In genomic region chr2:27664622-27665363, GRCh38 we compare ENCODE assay signal across 9 cellular contexts. TPM values are rescaled to one million over a fixed set of nuclear protein-coding genes. Genes with fewer than 3 reads are reported as not detected.
DNase-seq lines count a peak whose midpoint lies in the region; ATAC-seq and TF ChIP-seq lines count a peak whose summit lies in the region.
"Had no signal": no experiment of that assay in that cellular context is flagged by ENCODE, and none has a peak within 500 bp of the region (broad histone marks: within the 10 kb centered on the region; RNA-seq: fewer than 3 reads in every experiment).

No MANE protein-coding gene starts in this region.

- peak overlapping the region in 3 of 10 donors; percentile 95 to 98 (median 97) for H3K27ac ChIP-seq in heart right ventricle
- no peak overlapping the region for H3K27ac ChIP-seq in mesenchymal stem cell (ENCODE audit: low read length, poor library complexity, severe bottlenecking)
- H3K27ac ChIP-seq in urinary bladder (ENCODE audit: low read depth), result no peak overlapping the region

- H2AK5ac ChIP-seq in mesenchymal stem cell (ENCODE audit: low read length, severe bottlenecking), result no peak overlapping the region

- DNase-seq in heart right ventricle (no peak), Right ventricle myocardium inferior (ENCODE audit: missing footprints) (no peak), astrocyte of the spinal cord (ENCODE audit: low read depth, low spot score) (no peak), mesenchymal stem cell (no peak), NCI-H2029 (lab: John Stamatoyannopoulos, UW) (no peak)
- DNase-seq: NCI-H1930 had no signal

- peak overlapping the region; percentile 80 to 98 (median 89) for H3K4me3 ChIP-seq in heart right ventricle
- H3K4me3 ChIP-seq in astrocyte of the spinal cord (ENCODE audit: low read depth, low read length), result peak overlapping the region; percentile 89
- H3K4me3 ChIP-seq in mesenchymal stem cell (ENCODE audit: insufficient read depth in 1 of 2, low read depth in 1 of 2, low read length in 2 of 2), result peak overlapping the region in 1 of 2 experiments; percentile 94
- H3K4me3 ChIP-seq in urinary bladder (ENCODE audit: low read depth, low read length), result peak overlapping the region; percentile 69

- H2BK120ac ChIP-seq in mesenchymal stem cell (ENCODE audit: low read depth, low read length), result peak overlapping the region; percentile 23

- WGBS in heart right ventricle, 2 donors, result 84 to 89% methylated on average over 16 of the region's 16 CpGs
- WGBS in mesenchymal stem cell, result 96% methylated on average over 14 of the region's 16 CpGs
- 83% methylated on average over 16 of the region's 16 CpGs for WGBS in urinary bladder

- H2AFZ ChIP-seq in mesenchymal stem cell (ENCODE audit: low read depth, low read length), result no peak overlapping the region

- no peak overlapping the region for H2BK12ac ChIP-seq in mesenchymal stem cell (ENCODE audit: low read length in 2 of 2)

- no peak overlapping the region for H4K91ac ChIP-seq in mesenchymal stem cell (ENCODE audit: low read length)

- H3K14ac ChIP-seq in mesenchymal stem cell (ENCODE audit: low read length in 2 of 2), result no peak overlapping the region

- no peaks in the 10 kb centered on the region for H3K9me3 ChIP-seq in heart right ventricle
- H3K9me3 ChIP-seq in mesenchymal stem cell (ENCODE audit: control insufficient read depth, low read length), result no peaks in the 10 kb centered on the region

- H3K4me1 ChIP-seq in heart right ventricle (peaks cover 0 to 49% (median 30%) of the 10 kb centered on the region in 9 donors), mesenchymal stem cell (ENCODE audit: control insufficient read depth, insufficient read depth, low read depth, low read length) (peaks cover 5% of the 10 kb centered on the region), urinary bladder (ENCODE audit: insufficient read depth) (no peaks in the 10 kb centered on the region)

- in situ Hi-C loops in astrocyte of the spinal cord (cut with HindIII; ENCODE audit: low sequenced_read_pairs), result no loop called here

- H3K79me1 ChIP-seq in mesenchymal stem cell (replicated peaks; ENCODE audit: low read length, poor library complexity, severe bottlenecking), result peaks cover 13% of the 10 kb centered on the region

- H3K36me3 ChIP-seq in heart right ventricle, result peaks cover 0 to 71% (median 47%) of the 10 kb centered on the region in 9 donors
- H3K36me3 ChIP-seq in mesenchymal stem cell (ENCODE audit: control insufficient read depth in 1 of 2, insufficient read depth in 2 of 2, low read depth in 1 of 2, low read length in 2 of 2), result peaks cover 13 to 56% of the 10 kb centered on the region in 2 experiments
- peaks cover 2% of the 10 kb centered on the region for H3K36me3 ChIP-seq in urinary bladder (ENCODE audit: insufficient read depth)

- intact Hi-C loops in heart right ventricle (cut with DNase I) (no loop called here), Right ventricle myocardium inferior (cut with DNase I) (no loop called here)

- H2BK15ac ChIP-seq in mesenchymal stem cell (ENCODE audit: low read depth, poor library complexity, severe bottlenecking), result no peak overlapping the region

- TF ChIP-seq CTCF in heart right ventricle (IDR thresholded peaks at IDR 0.05), result no peak
- no peak for TF ChIP-seq CTCF in astrocyte of the spinal cord (IDR thresholded peaks at IDR 0.05; ENCODE audit: low read depth, low read length)

- H3K4ac ChIP-seq in mesenchymal stem cell (ENCODE audit: low read depth in 1 of 2, low read length in 2 of 2), result no peak overlapping the region

- H3K27me3 ChIP-seq in heart right ventricle (no peaks in the 10 kb centered on the region), mesenchymal stem cell (ENCODE audit: control insufficient read depth in 1 of 2, insufficient read depth in 1 of 2, low read length in 2 of 2) (no peaks in the 10 kb centered on the region)

- ATAC-seq in heart right ventricle (no peak), Right ventricle myocardium inferior (no peak), GM18517 (IDR thresholded peaks at IDR 0.05; ENCODE audit: unreplicated experiment) (no peak), HG02678 (IDR thresholded peaks at IDR 0.05; ENCODE audit: unreplicated experiment) (no peak)

- no peak overlapping the region for H2BK5ac ChIP-seq in mesenchymal stem cell (ENCODE audit: low read depth, low read length, poor library complexity, severe bottlenecking)

- peak overlapping the region; percentile 97 for H3K9ac ChIP-seq in mesenchymal stem cell (ENCODE audit: low read length)

- peak overlapping the region; percentile 65 for H3K4me2 ChIP-seq in mesenchymal stem cell (ENCODE audit: low read length, poor library complexity, severe bottlenecking)

- no peak overlapping the region for H3K23ac ChIP-seq in mesenchymal stem cell (ENCODE audit: low read length in 2 of 2)

- peak overlapping the region; percentile 93 for H4K8ac ChIP-seq in mesenchymal stem cell (ENCODE audit: low read length)

- no peak overlapping the region for H3K18ac ChIP-seq in mesenchymal stem cell (ENCODE audit: low read depth in 1 of 2, low read length in 2 of 2)

RNA-seq across cellular contexts. Expression of gene SLC4A1AP, which starts 1.1 kb away (rescaled TPM):
- total RNA-seq in heart right ventricle, result 10 to 100 TPM; 19.1 to 28.7 (median 22.5) TPM
- 10 to 100 TPM; 11.0 to 20.8 TPM for polyA plus RNA-seq in heart right ventricle
- 20.6 TPM for total RNA-seq in Right ventricle myocardium inferior
- 21.1 TPM for polyA plus RNA-seq in mesenchymal stem cell (2013, experiment 1 of 2)
- polyA plus RNA-seq in mesenchymal stem cell (2013, experiment 2 of 2), result 20.7 TPM
- total RNA-seq in urinary bladder, result 22.6 TPM
- 16.3 TPM for polyA plus RNA-seq in urinary bladder

RNA-seq across cellular contexts. Expression of gene SUPT7L, which starts 1.4 kb away (rescaled TPM):
- total RNA-seq in heart right ventricle, result 10 to 100 TPM; 22.0 to 32.2 (median 26.0) TPM
- 10 to 100 TPM; 18.4 to 42.3 TPM for polyA plus RNA-seq in heart right ventricle
- 26.3 TPM for total RNA-seq in Right ventricle myocardium inferior
- 25.1 TPM for polyA plus RNA-seq in mesenchymal stem cell (2013, experiment 1 of 2)
- polyA plus RNA-seq in mesenchymal stem cell (2013, experiment 2 of 2), result 25.0 TPM
- total RNA-seq in urinary bladder, result 28.2 TPM
- 23.3 TPM for polyA plus RNA-seq in urinary bladder

RNA-seq across cellular contexts. Expression of gene GPN1, which starts 35.9 kb away (rescaled TPM):
- total RNA-seq in heart right ventricle, result 10 to 100 TPM; 17.1 to 23.8 (median 19.7) TPM
- polyA plus RNA-seq in heart right ventricle, result 10 to 100 TPM in 1 of 2 donors, 1 to 10 TPM in 1; 6.5 to 25.6 TPM
- total RNA-seq in Right ventricle myocardium inferior, result 18.9 TPM
- polyA plus RNA-seq in mesenchymal stem cell (2013, experiment 1 of 2), result 26.6 TPM
- 26.4 TPM for polyA plus RNA-seq in mesenchymal stem cell (2013, experiment 2 of 2)
- total RNA-seq in urinary bladder, result 28.7 TPM
- 25.6 TPM for polyA plus RNA-seq in urinary bladder

RNA-seq across cellular contexts. Expression of gene CCDC121, which starts 36.0 kb away (rescaled TPM):
- 1 to 10 TPM; 4.1 to 7.6 (median 6.0) TPM for total RNA-seq in heart right ventricle
- 1 to 10 TPM; 2.1 TPM for polyA plus RNA-seq in heart right ventricle
- 6.2 TPM for total RNA-seq in Right ventricle myocardium inferior
- 1.1 TPM for polyA plus RNA-seq in mesenchymal stem cell (2013, experiment 1 of 2)
- polyA plus RNA-seq in mesenchymal stem cell (2013, experiment 2 of 2), result 1.6 TPM
- total RNA-seq in urinary bladder, result 11.1 TPM
- polyA plus RNA-seq in urinary bladder, result 5.4 TPM
